In the genomic region with DNA sequence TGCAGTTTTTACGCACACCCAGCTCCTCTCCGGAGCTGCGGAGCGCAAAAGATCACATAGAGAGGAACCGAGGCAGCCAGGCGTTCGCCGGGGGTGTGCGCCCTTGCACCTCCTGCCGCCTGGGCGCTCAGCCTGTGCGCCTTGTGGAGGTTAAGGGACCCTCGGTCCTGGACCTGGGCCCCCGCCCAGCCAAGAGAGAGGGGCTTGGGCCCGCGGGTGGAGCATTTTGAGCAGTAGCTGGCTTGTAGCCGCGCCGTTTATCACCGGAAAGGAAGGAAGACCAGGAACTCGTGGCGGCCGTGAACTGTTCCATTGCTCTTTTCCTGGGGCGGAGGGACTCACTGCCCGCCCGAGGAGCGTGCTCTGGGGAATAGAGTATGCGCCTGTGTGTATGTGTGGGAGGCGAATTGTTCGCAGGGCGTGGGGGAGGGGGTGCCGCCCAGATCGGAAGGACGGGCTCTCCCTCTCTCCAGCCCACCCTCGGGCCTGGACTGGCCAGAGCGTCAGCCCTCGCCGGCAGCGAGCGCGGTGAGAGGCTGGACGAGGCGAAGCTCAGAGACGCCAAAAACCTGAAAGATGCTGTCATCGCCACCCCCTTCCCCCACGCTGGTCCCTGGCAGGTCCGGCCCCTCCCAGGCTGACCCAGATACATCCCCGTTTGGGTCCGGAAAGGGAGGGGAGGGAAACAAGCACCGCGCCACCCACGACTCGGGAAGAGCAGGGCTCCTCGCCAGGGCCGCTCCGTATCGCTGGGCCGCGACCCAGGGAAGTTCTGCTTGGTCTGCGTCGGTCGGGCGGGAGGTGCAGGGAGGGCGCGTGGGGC, we compare ENCODE assay signal across 9 cellular contexts. TPM values are rescaled to one million over a fixed set of nuclear protein-coding genes. Genes with fewer than 3 reads are reported as not detected.
DNase-seq lines count a peak whose midpoint lies in the region; ATAC-seq and TF ChIP-seq lines count a peak whose summit lies in the region.
"Had no signal": no experiment of that assay in that cellular context is flagged by ENCODE, and none has a peak within 500 bp of the region (broad histone marks: within the 10 kb centered on the region; RNA-seq: fewer than 3 reads in every experiment).

No MANE protein-coding gene starts in this region.

- H3K4me1 ChIP-seq in upper lobe of left lung, result peaks cover 20 to 27% (median 24%) of the 10 kb centered on the region in 4 donors

- WGBS in upper lobe of left lung, 2 donors, result 1 to 2% methylated on average over 19 to 64 of the region's 65 CpGs

- H3K9me3 ChIP-seq in upper lobe of left lung, result no peaks in the 10 kb centered on the region

- H3K27me3 ChIP-seq in upper lobe of left lung, result peaks cover 0 to 17% (median 8%) of the 10 kb centered on the region in 4 donors

- peak in 2 of 4 donors; percentile 50 to 62 for TF ChIP-seq POLR2A in upper lobe of left lung (IDR thresholded peaks at IDR 0.05)

- H3K36me3 ChIP-seq in upper lobe of left lung, result no peaks in the 10 kb centered on the region

- DNase-seq in NCI-H2227 (lab: John Stamatoyannopoulos, UW; ENCODE audit: unreplicated experiment) (peak; percentile 26), NCI-H2227 treated with DMSO at 0.1 percent for 48 hours (lab: John Stamatoyannopoulos, UW) (no peak), chondrocyte (ENCODE audit: low spot score) (no peak), left lobe of liver (ENCODE audit: low spot score) (peak; percentile 46), upper lobe of left lung (peak; percentile 30 to 90), A172 (ENCODE audit: low spot score) (no peak)
- no peak for DNase-seq in activated CD4-positive, alpha-beta T cell treated with anti-CD3 and anti-CD28 coated beads for 1 hour

- peaks cover 36% of the 10 kb centered on the region for H3K27me3 Mint-ChIP-seq in chondrocyte (ENCODE audit: low read depth)

- H3K4me3 ChIP-seq in upper lobe of left lung, result peak overlapping the region; percentile 9 to 53 (median 42)

- H3K4me3 Mint-ChIP-seq in chondrocyte (ENCODE audit: unreplicated experiment), result peak overlapping the region; percentile 79
- H3K4me3 Mint-ChIP-seq: CD4-positive, CD25-positive, alpha-beta regulatory T cell had no signal

- no peak overlapping the region for H3K27ac Mint-ChIP-seq in chondrocyte (ENCODE audit: unreplicated experiment)
- H3K27ac Mint-ChIP-seq: CD4-positive, CD25-positive, alpha-beta regulatory T cell had no signal

- TF ChIP-seq CTCF in chondrocyte (IDR thresholded peaks at IDR 0.05) (no peak), upper lobe of left lung (IDR thresholded peaks at IDR 0.05) (no peak)

- ATAC-seq in left lobe of liver, result peak; percentile 82
- ATAC-seq in upper lobe of left lung (ENCODE audit: low FRiP score in 2 of 2), result peak; percentile 84 to 87
- no peak for ATAC-seq in GM18909 (IDR thresholded peaks at IDR 0.05; ENCODE audit: poor library complexity, unreplicated experiment)

- H3K27ac ChIP-seq in upper lobe of left lung, result peak overlapping the region; percentile 63 to 81 (median 72)

- no peak for TF ChIP-seq EP300 in upper lobe of left lung (IDR thresholded peaks at IDR 0.05)

- H3K4me1 Mint-ChIP-seq in chondrocyte (ENCODE audit: low read depth), result peaks cover 30% of the 10 kb centered on the region

- H3K36me3 Mint-ChIP-seq in chondrocyte (ENCODE audit: low read depth), result peaks cover 9% of the 10 kb centered on the region
- H3K36me3 Mint-ChIP-seq: CD4-positive, CD25-positive, alpha-beta regulatory T cell had no signal

- H3K9me3 Mint-ChIP-seq in chondrocyte (ENCODE audit: low read depth), result peaks cover 15% of the 10 kb centered on the region

RNA-seq across cellular contexts. Expression of gene WNT2, which starts 1.2 kb away (rescaled TPM):
- 0.62 to 1.6 TPM (median 0.90 TPM) in 3 replicates for total RNA-seq in chondrocyte
- total RNA-seq in left lobe of liver, result 0.86 TPM
- total RNA-seq in upper lobe of left lung, result 10 to 100 TPM in 2 of 6 donors, 1 to 10 TPM in 4; 1.0 to 13.9 (median 7.1) TPM
- total RNA-seq in A172 (2014; rRNA removed; shearing (Covaris generic)), result not detected in 2 replicates
- total RNA-seq: CD4-positive, CD25-positive, alpha-beta regulatory T cell had no signal

Comparison
In these comparisons a context has a peak if more than half of its experiments do, and no peak if none do; other contexts are left out.
1. DNase-seq: peak in NCI-H2227 (single experiment), left lobe of liver (single experiment) and upper lobe of left lung (2 of 2); none in NCI-H2227 treated with DMSO at 0.1 percent for 48 hours (single experiment), chondrocyte (single experiment), activated CD4-positive, alpha-beta T cell treated with anti-CD3 and anti-CD28 coated beads for 1 hour (single experiment) and A172 (single experiment).